In genomic region chr3:101720851-101721649, GRCh38 we compare ENCODE assay signal across 9 cellular contexts. TPM values are rescaled to one million over a fixed set of nuclear protein-coding genes. Genes with fewer than 3 reads are reported as not detected.
A peak's percentile ranks its signal among the peaks of the same experiment; 100 is the strongest.
DNase-seq lines count a peak whose midpoint lies in the region; ATAC-seq and TF ChIP-seq lines count a peak whose summit lies in the region.
"Had no signal": no experiment of that assay in that cellular context is flagged by ENCODE, and none has a peak within 500 bp of the region (broad histone marks: within the 10 kb centered on the region; RNA-seq: fewer than 3 reads in every experiment).

No MANE protein-coding gene starts in this region.

- no peak overlapping the region for H3K4me3 ChIP-seq in CD8-positive, alpha-beta T cell (ENCODE audit: low read depth, low read length)
- no peak overlapping the region for H3K4me3 ChIP-seq in HUES6 (ENCODE audit: low read depth, low read length)
- H3K4me3 ChIP-seq in mesenchymal stem cell (ENCODE audit: insufficient read depth in 1 of 2, low read depth in 1 of 2, low read length in 2 of 2): no peak overlapping the region
- no peak overlapping the region for H3K4me3 ChIP-seq in esophagus muscularis mucosa

- H3K27me3 Mint-ChIP-seq in CD8-positive, alpha-beta T cell (ENCODE audit: low read depth): no peaks in the 10 kb centered on the region
- H3K27me3 Mint-ChIP-seq in activated CD4-positive, alpha-beta memory T cell treated with anti-CD3 and anti-CD28 coated beads, Interleukin-2, amount 10 ng/mL, durations not matched to agents 7 days and 5 days: no peaks in the 10 kb centered on the region
- no peaks in the 10 kb centered on the region for H3K27me3 Mint-ChIP-seq in glutamatergic neuron (ENCODE audit: unreplicated experiment)

- H2BK5ac ChIP-seq in mesenchymal stem cell (ENCODE audit: low read depth, low read length, poor library complexity, severe bottlenecking): no peak overlapping the region

- H3K9me3 ChIP-seq in CD8-positive, alpha-beta T cell (ENCODE audit: low read length): no peaks in the 10 kb centered on the region
- H3K9me3 ChIP-seq in HUES6 (ENCODE audit: control insufficient read depth, insufficient read depth, low read depth, low read length) (no peaks in the 10 kb centered on the region), mesenchymal stem cell (ENCODE audit: control insufficient read depth, low read length) (no peaks in the 10 kb centered on the region), esophagus muscularis mucosa (no peaks in the 10 kb centered on the region)

- H3K9ac ChIP-seq in HUES6 (ENCODE audit: low read length): peak overlapping the region; percentile 17
- peak overlapping the region; percentile 32 for H3K9ac ChIP-seq in mesenchymal stem cell (ENCODE audit: low read length)

- no peak overlapping the region for H2BK12ac ChIP-seq in mesenchymal stem cell (ENCODE audit: low read length in 2 of 2)

- peaks cover 32% of the 10 kb centered on the region for H3K4me1 Mint-ChIP-seq in CD8-positive, alpha-beta T cell (ENCODE audit: low read depth)
- peaks cover 37% of the 10 kb centered on the region for H3K4me1 Mint-ChIP-seq in activated CD4-positive, alpha-beta memory T cell treated with anti-CD3 and anti-CD28 coated beads, Interleukin-2, amount 10 ng/mL, durations not matched to agents 7 days and 5 days
- no peaks in the 10 kb centered on the region for H3K4me1 Mint-ChIP-seq in glutamatergic neuron (ENCODE audit: low read depth, unreplicated experiment)

- H3K27me3 ChIP-seq in CD8-positive, alpha-beta T cell (ENCODE audit: insufficient read depth, low read length): no peaks in the 10 kb centered on the region
- no peaks in the 10 kb centered on the region for H3K27me3 ChIP-seq in HUES6 (ENCODE audit: control insufficient read depth, insufficient read depth, low read length)
- no peaks in the 10 kb centered on the region for H3K27me3 ChIP-seq in mesenchymal stem cell (ENCODE audit: control insufficient read depth in 1 of 2, insufficient read depth in 1 of 2, low read length in 2 of 2)
- H3K27me3 ChIP-seq in esophagus muscularis mucosa: no peaks in the 10 kb centered on the region

- H3K9me3 Mint-ChIP-seq in CD8-positive, alpha-beta T cell: no peaks in the 10 kb centered on the region
- no peaks in the 10 kb centered on the region for H3K9me3 Mint-ChIP-seq in activated CD4-positive, alpha-beta memory T cell treated with anti-CD3 and anti-CD28 coated beads, Interleukin-2, amount 10 ng/mL, durations not matched to agents 7 days and 5 days
- peaks cover 5% of the 10 kb centered on the region for H3K9me3 Mint-ChIP-seq in glutamatergic neuron (ENCODE audit: unreplicated experiment)

- H2AFZ ChIP-seq in mesenchymal stem cell (ENCODE audit: low read depth, low read length): peak overlapping the region; percentile 76

- H2BK15ac ChIP-seq in mesenchymal stem cell (ENCODE audit: low read depth, poor library complexity, severe bottlenecking): no peak overlapping the region

- no peak overlapping the region for H2BK120ac ChIP-seq in mesenchymal stem cell (ENCODE audit: low read depth, low read length)

- no peak for TF ChIP-seq POLR2A in esophagus muscularis mucosa (IDR thresholded peaks at IDR 0.05; ENCODE audit: low read depth)

- H3K14ac ChIP-seq in mesenchymal stem cell (ENCODE audit: low read length in 2 of 2): no peak overlapping the region

- peaks cover 8% of the 10 kb centered on the region for H3K79me1 ChIP-seq in mesenchymal stem cell (replicated peaks; ENCODE audit: low read length, poor library complexity, severe bottlenecking)

- no peak overlapping the region for H2AK5ac ChIP-seq in mesenchymal stem cell (ENCODE audit: low read length, severe bottlenecking)

- DNase-seq in CD8-positive, alpha-beta T cell: no peak
- no peak for DNase-seq in activated CD4-positive, alpha-beta memory T cell treated with anti-CD3 and anti-CD28 coated beads, Interleukin-2, amount 10 ng/mL, durations not matched to agents 7 days and 5 days
- DNase-seq in mesenchymal stem cell (peak; percentile 29), cerebellar cortex (ENCODE audit: low spot score) (no peak), esophagus muscularis mucosa (ENCODE audit: extremely low spot score) (no peak), glutamatergic neuron (no peak)
- DNase-seq: activated CD4-positive, CD25-positive, alpha-beta regulatory T cell treated with anti-CD3 and anti-CD28 coated beads, Interleukin-2, amount 50 U/mL, for 72 hours had no signal

- peak overlapping the region; percentile 80 for H3K27ac Mint-ChIP-seq in CD8-positive, alpha-beta T cell
- H3K27ac Mint-ChIP-seq in activated CD4-positive, alpha-beta memory T cell treated with anti-CD3 and anti-CD28 coated beads, Interleukin-2, amount 10 ng/mL, durations not matched to agents 7 days and 5 days: peak overlapping the region; percentile 94
- no peak overlapping the region for H3K27ac Mint-ChIP-seq in glutamatergic neuron (ENCODE audit: unreplicated experiment)

- no peak for ATAC-seq in CD8-positive, alpha-beta T cell
- no peak for ATAC-seq in HG03139 (IDR thresholded peaks at IDR 0.05; ENCODE audit: unreplicated experiment)

- peaks cover 11% of the 10 kb centered on the region for H3K36me3 Mint-ChIP-seq in CD8-positive, alpha-beta T cell
- H3K36me3 Mint-ChIP-seq in activated CD4-positive, alpha-beta memory T cell treated with anti-CD3 and anti-CD28 coated beads, Interleukin-2, amount 10 ng/mL, durations not matched to agents 7 days and 5 days (ENCODE audit: low read depth): no peaks in the 10 kb centered on the region
- no peaks in the 10 kb centered on the region for H3K36me3 Mint-ChIP-seq in glutamatergic neuron (ENCODE audit: unreplicated experiment)

- CTCF ChIA-PET in CD8-positive, alpha-beta T cell (lab: Charles Lee): interaction anchor here (1.0 to 1.8 kb wide), 4 partner anchors 58 to 88 kb away, joined by 3 to 4 read pairs (median 4); partner anchors contain the start of gene NXPE3
- CTCF ChIA-PET in activated CD4-positive, alpha-beta memory T cell treated with anti-CD3 and anti-CD28 coated beads, Interleukin-2, amount 10 ng/mL, durations not matched to agents 7 days and 5 days (lab: Charles Lee): interaction anchor here (0.7 to 2.0 kb wide), 6 partner anchors 9 to 504 kb away, joined by 3 to 8 read pairs (median 4); partner anchors contain the start of gene NXPE3

- no peak for TF ChIP-seq CTCF in CD8-positive, alpha-beta T cell (IDR thresholded peaks at IDR 0.05)
- no peak for TF ChIP-seq CTCF in esophagus muscularis mucosa (IDR thresholded peaks at IDR 0.05)
- no peak for TF ChIP-seq CTCF in glutamatergic neuron (IDR thresholded peaks at IDR 0.05; ENCODE audit: partially characterized antibody, unreplicated experiment)

- H3K18ac ChIP-seq in mesenchymal stem cell (ENCODE audit: low read depth in 1 of 2, low read length in 2 of 2): peak overlapping the region in 1 of 2 experiments; percentile 14

- H3K36me3 ChIP-seq in CD8-positive, alpha-beta T cell (ENCODE audit: insufficient read depth, low read length): no peaks in the 10 kb centered on the region
- no peaks in the 10 kb centered on the region for H3K36me3 ChIP-seq in HUES6 (ENCODE audit: control insufficient read depth, insufficient read depth, low read length)
- no peaks in the 10 kb centered on the region for H3K36me3 ChIP-seq in mesenchymal stem cell (ENCODE audit: control insufficient read depth in 1 of 2, insufficient read depth in 2 of 2, low read depth in 1 of 2, low read length in 2 of 2)
- no peaks in the 10 kb centered on the region for H3K36me3 ChIP-seq in esophagus muscularis mucosa

- H3K4me1 ChIP-seq in CD8-positive, alpha-beta T cell (ENCODE audit: insufficient read depth, low read length): peaks cover 27% of the 10 kb centered on the region
- H3K4me1 ChIP-seq in HUES6 (ENCODE audit: control insufficient read depth, insufficient read depth, low read length) (peaks cover 13% of the 10 kb centered on the region; the same call in 1 of the 2 replicates), mesenchymal stem cell (ENCODE audit: control insufficient read depth, insufficient read depth, low read depth, low read length) (no peaks in the 10 kb centered on the region), esophagus muscularis mucosa (peaks cover 8 to 15% (median 13%) of the 10 kb centered on the region in 4 donors)

- no peak overlapping the region for H3K23ac ChIP-seq in mesenchymal stem cell (ENCODE audit: low read length in 2 of 2)

- H4K8ac ChIP-seq in mesenchymal stem cell (ENCODE audit: low read length): no peak overlapping the region

- no peak overlapping the region for H3K4me2 ChIP-seq in mesenchymal stem cell (ENCODE audit: low read length, poor library complexity, severe bottlenecking)

- no peak for TF ChIP-seq EP300 in esophagus muscularis mucosa (IDR thresholded peaks at IDR 0.05)

- no peak overlapping the region for H3K27ac ChIP-seq in CD8-positive, alpha-beta T cell (ENCODE audit: low read depth, low read length)
- H3K27ac ChIP-seq in HUES6 (ENCODE audit: low read depth, low read length): peak overlapping the region; percentile 51; the same call in 1 of the 2 replicates
- H3K27ac ChIP-seq in mesenchymal stem cell (ENCODE audit: low read length, poor library complexity, severe bottlenecking): no peak overlapping the region
- H3K27ac ChIP-seq in esophagus muscularis mucosa (replicated peaks in 1 of 4): no peak overlapping the region

- POLR2A ChIA-PET in CD8-positive, alpha-beta T cell (lab: Charles Lee): interaction anchor here (0.9 kb wide), 1 partner anchor 147 kb away, joined by 3 read pairs; the partner anchor contains the start of gene PCNP
- POLR2A ChIA-PET in activated CD4-positive, alpha-beta memory T cell treated with anti-CD3 and anti-CD28 coated beads, Interleukin-2, amount 10 ng/mL, durations not matched to agents 7 days and 5 days (lab: Charles Lee): interaction anchor here (0.7 to 2.4 kb wide), 4 partner anchors 33 to 58 kb away, joined by 4 to 12 read pairs (median 5); partner anchors contain the start of genes NXPE3 and RPL24

- H4K91ac ChIP-seq in mesenchymal stem cell (ENCODE audit: low read length): no peak overlapping the region

- intact Hi-C loops in CD8-positive, alpha-beta T cell (cut with DNase I, micrococcal nuclease): loop anchor here in 1 of 2 experiments (10.0 kb wide), 1 partner anchor 224 kb away; no protein-coding TSS in a partner anchor
- intact Hi-C loops in esophagus muscularis mucosa (cut with DNase I): no loop called here

- H3K4ac ChIP-seq in mesenchymal stem cell (ENCODE audit: low read depth in 1 of 2, low read length in 2 of 2): peak overlapping the region in 1 of 2 experiments; percentile 49

- WGBS in mesenchymal stem cell: 64% methylated on average over 10 of the region's 10 CpGs
- WGBS in esophagus muscularis mucosa: 72% methylated on average over 10 of the region's 10 CpGs

- peak overlapping the region; percentile 42 for H3K4me3 Mint-ChIP-seq in CD8-positive, alpha-beta T cell
- H3K4me3 Mint-ChIP-seq in activated CD4-positive, alpha-beta memory T cell treated with anti-CD3 and anti-CD28 coated beads, Interleukin-2, amount 10 ng/mL, durations not matched to agents 7 days and 5 days: peak overlapping the region; percentile 25
- H3K4me3 Mint-ChIP-seq in glutamatergic neuron (ENCODE audit: unreplicated experiment): no peak overlapping the region

RNA-seq across cellular contexts. Expression of gene CEP97, which starts 3.4 kb away (rescaled TPM):
- 1 to 10 TPM; 3.4 to 5.3 TPM for total RNA-seq in CD8-positive, alpha-beta T cell
- total RNA-seq in activated CD4-positive, alpha-beta memory T cell treated with anti-CD3 and anti-CD28 coated beads, Interleukin-2, amount 10 ng/mL, durations not matched to agents 7 days and 5 days: 10 to 100 TPM; 22.7 to 25.8 TPM
- polyA plus RNA-seq in mesenchymal stem cell (2013, experiment 1 of 2): 3.4 TPM
- 3.7 TPM for polyA plus RNA-seq in mesenchymal stem cell (2013, experiment 2 of 2)
- total RNA-seq in esophagus muscularis mucosa (10 to 100 TPM in 1 of 4 donors, 1 to 10 TPM in 3; 7.2 to 10.4 (median 8.0) TPM), glutamatergic neuron (ENCODE audit: unreplicated experiment) (25.1 TPM)

RNA-seq across cellular contexts. Expression of gene RPL24, which starts 34.5 kb away (rescaled TPM):
- total RNA-seq in CD8-positive, alpha-beta T cell: 1,000 to 10,000 TPM; 1,584 to 1,674 TPM
- 1,000 to 10,000 TPM; 1,033 to 1,040 TPM for total RNA-seq in activated CD4-positive, alpha-beta memory T cell treated with anti-CD3 and anti-CD28 coated beads, Interleukin-2, amount 10 ng/mL, durations not matched to agents 7 days and 5 days
- 2,151 TPM for polyA plus RNA-seq in mesenchymal stem cell (2013, experiment 1 of 2)
- 2,096 TPM for polyA plus RNA-seq in mesenchymal stem cell (2013, experiment 2 of 2)
- 1,000 to 10,000 TPM; 1,560 to 1,805 (median 1,727) TPM for total RNA-seq in esophagus muscularis mucosa
- total RNA-seq in glutamatergic neuron (ENCODE audit: unreplicated experiment): 864 TPM

RNA-seq across cellular contexts. Expression of gene ZBTB11, which starts 44.1 kb away (rescaled TPM):
- 10 to 100 TPM; 69.6 to 75.2 TPM for total RNA-seq in CD8-positive, alpha-beta T cell
- total RNA-seq in activated CD4-positive, alpha-beta memory T cell treated with anti-CD3 and anti-CD28 coated beads, Interleukin-2, amount 10 ng/mL, durations not matched to agents 7 days and 5 days: 10 to 100 TPM; 29.3 to 31.9 TPM
- polyA plus RNA-seq in mesenchymal stem cell (2013, experiment 1 of 2): 7.1 TPM
- polyA plus RNA-seq in mesenchymal stem cell (2013, experiment 2 of 2): 7.2 TPM
- total RNA-seq in esophagus muscularis mucosa (10 to 100 TPM; 15.3 to 20.8 (median 16.9) TPM), glutamatergic neuron (ENCODE audit: unreplicated experiment) (15.7 TPM)

RNA-seq across cellular contexts. Expression of gene NXPE3, which starts 58.0 kb away (rescaled TPM):
- total RNA-seq in CD8-positive, alpha-beta T cell: 10 to 100 TPM; 39.8 to 40.3 TPM
- 10 to 100 TPM; 22.4 to 23.6 TPM for total RNA-seq in activated CD4-positive, alpha-beta memory T cell treated with anti-CD3 and anti-CD28 coated beads, Interleukin-2, amount 10 ng/mL, durations not matched to agents 7 days and 5 days
- 25.0 TPM for polyA plus RNA-seq in mesenchymal stem cell (2013, experiment 1 of 2)
- 25.1 TPM for polyA plus RNA-seq in mesenchymal stem cell (2013, experiment 2 of 2)
- 10 to 100 TPM; 12.4 to 19.5 (median 17.8) TPM for total RNA-seq in esophagus muscularis mucosa
- 29.1 TPM for total RNA-seq in glutamatergic neuron (ENCODE audit: unreplicated experiment)
